Comparison of ENCODE assay signal across 8 cellular contexts in genomic region chr19:55279773-55280643, GRCh38. TPM values are rescaled to one million over a fixed set of nuclear protein-coding genes. Genes with fewer than 3 reads are reported as not detected.
DNase-seq lines count a peak whose midpoint lies in the region; ATAC-seq and TF ChIP-seq lines count a peak whose summit lies in the region.

TSS of gene HSPBP1 (minus strand) at chr19:55280110. CDS start at chr19:55279608, 502 bp downstream.

- H3K36me3 Mint-ChIP-seq in activated naive CD8-positive, alpha-beta T cell treated with anti-CD3 and anti-CD28 coated beads, Interleukin-2, amount 10 ng/mL, durations not matched to agents 7 days and 5 days: peaks cover 2% of the 10 kb centered on the region

- peak; percentile 89 for DNase-seq in NCI-H128 (lab: John Stamatoyannopoulos, UW; ENCODE audit: unreplicated experiment)
- peak; percentile 99 for DNase-seq in activated naive CD8-positive, alpha-beta T cell treated with anti-CD3 and anti-CD28 coated beads, Interleukin-2, amount 10 ng/mL, durations not matched to agents 7 days and 5 days
- peak; percentile 94 for DNase-seq in Right ventricle myocardium inferior (ENCODE audit: missing footprints)
- DNase-seq in ovary: peak; percentile 92 to 97 (median 95)
- peak; percentile 83 to 95 for DNase-seq in tibial artery

- peaks cover 37% of the 10 kb centered on the region for H3F3A ChIP-seq in SU-DHL-6 (ENCODE audit: insufficient read depth)

- no peaks in the 10 kb centered on the region for H3K27me3 ChIP-seq in SU-DHL-6 (ENCODE audit: low read length)
- no peaks in the 10 kb centered on the region for H3K27me3 ChIP-seq in ovary
- peaks cover 0 to 25% of the 10 kb centered on the region in 2 donors for H3K27me3 ChIP-seq in tibial artery

- H2AFZ ChIP-seq in SU-DHL-6 (ENCODE audit: low read depth, low read length, severe bottlenecking): peak within 1 kb of the TSS; percentile 69

- H3K9me2 ChIP-seq in SU-DHL-6 (replicated peaks; ENCODE audit: insufficient read depth, low read length): no peaks in the 10 kb centered on the region

- ATAC-seq in HG02642 (IDR thresholded peaks at IDR 0.05; ENCODE audit: poor library complexity, unreplicated experiment): peak; percentile 81
- ATAC-seq in activated naive CD8-positive, alpha-beta T cell treated with anti-CD3 and anti-CD28 coated beads, Interleukin-2, amount 10 ng/mL, durations not matched to agents 7 days and 5 days (ENCODE audit: low read depth): peak; percentile 87
- ATAC-seq in Right ventricle myocardium inferior: peak; percentile 90

- peak within 1 kb of the TSS; percentile 66 for H3K9ac ChIP-seq in SU-DHL-6 (ENCODE audit: low read length)

- H3K4me1 ChIP-seq in ovary (ENCODE audit: insufficient read depth): peaks cover 5% of the 10 kb centered on the region
- peaks cover 4 to 25% (median 16%) of the 10 kb centered on the region in 4 donors for H3K4me1 ChIP-seq in tibial artery

- peaks cover 9% of the 10 kb centered on the region for H3K27me3 Mint-ChIP-seq in activated naive CD8-positive, alpha-beta T cell treated with anti-CD3 and anti-CD28 coated beads, Interleukin-2, amount 10 ng/mL, durations not matched to agents 7 days and 5 days

- POLR2A ChIA-PET in activated naive CD8-positive, alpha-beta T cell treated with anti-CD3 and anti-CD28 coated beads, Interleukin-2, amount 10 ng/mL, durations not matched to agents 7 days and 5 days (lab: Charles Lee): interaction anchor here (0.7 to 7.7 kb wide), 9 partner anchors 12 to 1089 kb away, joined by 3 to 120 read pairs (median 8); partner anchors contain the start of genes FIZ1, KMT5C, PPP6R1 and TMEM238

- no peaks in the 10 kb centered on the region for H3K79me2 ChIP-seq in SU-DHL-6 (ENCODE audit: insufficient read depth, low read length)

- TF ChIP-seq EP300 in ovary (IDR thresholded peaks at IDR 0.05): no peak

- H3K4me2 ChIP-seq in SU-DHL-6 (ENCODE audit: low read depth, low read length, poor library complexity, severe bottlenecking): peak within 1 kb of the TSS; percentile 73

- H3K4me3 Mint-ChIP-seq in activated naive CD8-positive, alpha-beta T cell treated with anti-CD3 and anti-CD28 coated beads, Interleukin-2, amount 10 ng/mL, durations not matched to agents 7 days and 5 days: peak within 1 kb of the TSS; percentile 99

- no peaks in the 10 kb centered on the region for H4K20me1 ChIP-seq in SU-DHL-6 (ENCODE audit: low read depth, low read length)

- no peak for TF ChIP-seq CTCF in SU-DHL-6 (IDR thresholded peaks at IDR 0.05; ENCODE audit: insufficient read depth, low read length, poor library complexity, severe bottlenecking)
- peak in 1 of 3 donors; percentile 13 for TF ChIP-seq CTCF in ovary (IDR thresholded peaks at IDR 0.05)
- TF ChIP-seq CTCF in tibial artery (IDR thresholded peaks at IDR 0.05): no peak

- TF ChIP-seq POLR2A in ovary (IDR thresholded peaks at IDR 0.05): peak; percentile 40

- peaks cover 28% of the 10 kb centered on the region for H3K4me1 Mint-ChIP-seq in activated naive CD8-positive, alpha-beta T cell treated with anti-CD3 and anti-CD28 coated beads, Interleukin-2, amount 10 ng/mL, durations not matched to agents 7 days and 5 days

- peak within 1 kb of the TSS; percentile 98 for H3K27ac Mint-ChIP-seq in activated naive CD8-positive, alpha-beta T cell treated with anti-CD3 and anti-CD28 coated beads, Interleukin-2, amount 10 ng/mL, durations not matched to agents 7 days and 5 days

- no peaks in the 10 kb centered on the region for H3K9me3 Mint-ChIP-seq in activated naive CD8-positive, alpha-beta T cell treated with anti-CD3 and anti-CD28 coated beads, Interleukin-2, amount 10 ng/mL, durations not matched to agents 7 days and 5 days

- peak within 1 kb of the TSS; percentile 25 for H3K27ac ChIP-seq in SU-DHL-6 (ENCODE audit: low read depth, low read length)
- peak within 1 kb of the TSS; percentile 53 to 73 for H3K27ac ChIP-seq in ovary
- H3K27ac ChIP-seq in tibial artery: peak within 1 kb of the TSS; percentile 71

- 4 to 5% (median 5%) methylated on average over 47 to 52 of the region's 52 CpGs for WGBS in ovary, 3 donors

- intact Hi-C loops in Right ventricle myocardium inferior (cut with DNase I): loop anchor here (1.0 kb wide), 1 partner anchor 20 kb away; no protein-coding TSS in a partner anchor
- intact Hi-C loops in ovary (cut with DNase I): loop anchor here in 2 of 4 donors (10.0 kb wide), 3 partner anchors 95 to 225 kb away; partner anchors contain the start of genes IL11 (in 1 of the 2) and TMEM190 (in 1 of the 2)
- intact Hi-C loops in tibial artery (cut with DNase I; ENCODE audit: low total_unique reads): no loop called here

- H3K36me3 ChIP-seq in SU-DHL-6 (ENCODE audit: low read length): no peaks in the 10 kb centered on the region
- no peaks in the 10 kb centered on the region for H3K36me3 ChIP-seq in ovary
- peaks cover 0 to 28% (median 10%) of the 10 kb centered on the region in 3 donors for H3K36me3 ChIP-seq in tibial artery

- no peaks in the 10 kb centered on the region for H3K9me3 ChIP-seq in SU-DHL-6 (ENCODE audit: insufficient read depth, low read length)
- no peaks in the 10 kb centered on the region for H3K9me3 ChIP-seq in ovary
- no peaks in the 10 kb centered on the region for H3K9me3 ChIP-seq in tibial artery

- H3K4me3 ChIP-seq in GM08714 (ENCODE audit: low read length) (peak within 1 kb of the TSS; percentile 81), SU-DHL-6 (ENCODE audit: insufficient read depth, low read length, poor library complexity, severe bottlenecking) (peak within 1 kb of the TSS; percentile 80), ovary (peak within 1 kb of the TSS; percentile 77), tibial artery (peak within 1 kb of the TSS; percentile 64 to 82)

RNA-seq across cellular contexts. Expression of gene HSPBP1, which starts in this region (rescaled TPM):
- 10 to 100 TPM; 19.5 to 20.3 TPM for total RNA-seq in activated naive CD8-positive, alpha-beta T cell treated with anti-CD3 and anti-CD28 coated beads, Interleukin-2, amount 10 ng/mL, durations not matched to agents 7 days and 5 days
- 30.2 TPM for total RNA-seq in Right ventricle myocardium inferior
- total RNA-seq in ovary: 10 to 100 TPM; 20.5 to 40.7 (median 31.8) TPM
- polyA plus RNA-seq in ovary: 10 to 100 TPM in 1 of 2 donors, 1 to 10 TPM in 1; 3.6 to 36.5 TPM

Comparison
In these comparisons a context has a peak if more than half of its experiments do, and no peak if none do; other contexts are left out.
1. Peak in every context shown above with its lines: DNase-seq, ATAC-seq, H3K4me3 ChIP-seq and H3K27ac ChIP-seq.